Comparison of ENCODE assay signal across 8 cellular contexts in the genomic region with DNA sequence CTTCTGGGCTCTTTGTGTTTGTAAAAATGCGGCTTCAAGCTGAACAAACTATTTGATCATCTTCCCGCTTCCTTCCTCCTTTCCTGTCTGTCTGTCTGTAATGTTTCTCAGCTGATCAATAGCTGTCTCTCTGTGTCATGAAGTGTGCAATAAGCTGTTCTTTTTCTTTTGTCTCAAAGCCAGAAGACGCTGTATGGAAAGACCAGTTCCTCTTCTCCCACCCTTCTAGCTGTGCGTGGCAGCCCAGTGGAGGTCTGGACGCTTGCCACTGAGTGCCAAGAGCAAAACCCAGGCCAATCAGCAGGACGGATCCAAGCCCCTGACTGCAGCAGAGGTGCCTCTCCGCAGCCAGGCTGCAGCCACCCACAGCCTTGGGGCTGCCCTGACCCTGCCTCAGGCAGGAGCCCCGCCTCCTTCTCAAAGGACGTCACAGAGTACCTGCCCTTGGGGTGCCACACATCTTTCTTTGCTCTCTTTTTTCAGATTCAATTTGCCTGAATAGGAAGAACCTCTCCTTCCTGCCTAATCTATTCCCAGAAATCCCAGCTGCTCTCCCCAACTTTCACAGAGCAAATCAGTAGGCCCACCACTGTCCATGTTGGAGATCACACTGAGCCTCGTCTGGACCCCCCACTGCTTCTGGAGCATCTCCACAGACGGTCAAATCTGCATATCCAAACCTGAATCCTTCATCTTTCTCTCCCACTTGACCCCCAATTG. TPM values are rescaled to one million over a fixed set of nuclear protein-coding genes. Genes with fewer than 3 reads are reported as not detected.
A peak's percentile ranks its signal among the peaks of the same experiment; 100 is the strongest.
DNase-seq lines count a peak whose midpoint lies in the region; ATAC-seq and TF ChIP-seq lines count a peak whose summit lies in the region.

No MANE protein-coding gene starts in this region.

- peaks cover 0 to 78% (median 56%) of the 10 kb centered on the region in 4 donors for H3K4me1 ChIP-seq in tibial artery

- no peaks in the 10 kb centered on the region for H3K36me3 ChIP-seq in tibial artery

- POLR2A ChIA-PET in activated CD8-positive, alpha-beta T cell treated with anti-CD3 and anti-CD28 coated beads, Interleukin-2, amount 10 ng/mL, durations not matched to agents 7 days and 5 days (lab: Charles Lee) = interaction anchor here (0.6 to 3.1 kb wide), 12 partner anchors 9 to 158 kb away, joined by 3 to 33 read pairs (median 4); a partner anchor contains a TSS

- no peaks in the 10 kb centered on the region for H3K9me3 ChIP-seq in tibial artery

- peaks cover 84% of the 10 kb centered on the region for H3K4me1 Mint-ChIP-seq in activated CD8-positive, alpha-beta T cell treated with anti-CD3 and anti-CD28 coated beads, Interleukin-2, amount 10 ng/mL, durations not matched to agents 7 days and 5 days (ENCODE audit: low read depth)
- peaks cover 93% of the 10 kb centered on the region for H3K4me1 Mint-ChIP-seq in nephron progenitor cell

- H3K36me3 Mint-ChIP-seq in activated CD8-positive, alpha-beta T cell treated with anti-CD3 and anti-CD28 coated beads, Interleukin-2, amount 10 ng/mL, durations not matched to agents 7 days and 5 days (ENCODE audit: low read depth) = peaks cover 2% of the 10 kb centered on the region
- no peaks in the 10 kb centered on the region for H3K36me3 Mint-ChIP-seq in nephron progenitor cell (ENCODE audit: low read depth)

- CTCF ChIA-PET in activated CD8-positive, alpha-beta T cell treated with anti-CD3 and anti-CD28 coated beads, Interleukin-2, amount 10 ng/mL, durations not matched to agents 7 days and 5 days (lab: Charles Lee) = interaction anchor here (0.8 to 2.8 kb wide), 19 partner anchors 10 to 439 kb away, joined by 3 to 19 read pairs (median 4); a partner anchor contains a TSS

- H3K27ac ChIP-seq in tibial artery = peak overlapping the region; percentile 58 to 65

- intact Hi-C loops in tibial artery (cut with DNase I; ENCODE audit: low total_unique reads) = no loop called here

- ATAC-seq in activated CD8-positive, alpha-beta T cell treated with anti-CD3 and anti-CD28 coated beads, Interleukin-2, amount 10 ng/mL, durations not matched to agents 7 days and 5 days = peak; percentile 72
- ATAC-seq in HG03469 (IDR thresholded peaks at IDR 0.05; ENCODE audit: unreplicated experiment) = no peak

- H3K27me3 ChIP-seq in tibial artery = no peaks in the 10 kb centered on the region

- H3K27ac Mint-ChIP-seq in activated CD8-positive, alpha-beta T cell treated with anti-CD3 and anti-CD28 coated beads, Interleukin-2, amount 10 ng/mL, durations not matched to agents 7 days and 5 days = peak overlapping the region; percentile 97
- peak overlapping the region; percentile 93 for H3K27ac Mint-ChIP-seq in nephron progenitor cell

- H3K9me3 Mint-ChIP-seq in activated CD8-positive, alpha-beta T cell treated with anti-CD3 and anti-CD28 coated beads, Interleukin-2, amount 10 ng/mL, durations not matched to agents 7 days and 5 days (ENCODE audit: insufficient read depth) = no peaks in the 10 kb centered on the region
- no peaks in the 10 kb centered on the region for H3K9me3 Mint-ChIP-seq in nephron progenitor cell

- TF ChIP-seq CTCF in epithelial cell of esophagus (IDR thresholded peaks at IDR 0.05; ENCODE audit: insufficient read depth, low read depth, low read length, missing control alignments) (no peak), nephron progenitor cell (IDR thresholded peaks at IDR 0.05) (no peak), tibial artery (IDR thresholded peaks at IDR 0.05) (no peak)

- DNase-seq in C1 segment of cervical spinal cord (lab: John Stamatoyannopoulos, UW) = peak; percentile 1 to 81 (median 47)
- DNase-seq in NCI-H146 (lab: John Stamatoyannopoulos, UW) = peak; percentile 70
- peak; percentile 81 for DNase-seq in activated CD8-positive, alpha-beta T cell treated with anti-CD3 and anti-CD28 coated beads, Interleukin-2, amount 10 ng/mL, durations not matched to agents 7 days and 5 days
- peak; percentile 20 for DNase-seq in epithelial cell of esophagus (ENCODE audit: low read depth)
- DNase-seq in nephron progenitor cell = peak; percentile 33
- peak; percentile 68 to 87 for DNase-seq in tibial artery
- DNase-seq in DMS 273 treated with DMSO at 0.1 percent for 48 hours (lab: John Stamatoyannopoulos, UW) = no peak

- peak overlapping the region; percentile 79 for H3K4me3 Mint-ChIP-seq in activated CD8-positive, alpha-beta T cell treated with anti-CD3 and anti-CD28 coated beads, Interleukin-2, amount 10 ng/mL, durations not matched to agents 7 days and 5 days
- peak overlapping the region; percentile 29 for H3K4me3 Mint-ChIP-seq in nephron progenitor cell

- no peaks in the 10 kb centered on the region for H3K27me3 Mint-ChIP-seq in activated CD8-positive, alpha-beta T cell treated with anti-CD3 and anti-CD28 coated beads, Interleukin-2, amount 10 ng/mL, durations not matched to agents 7 days and 5 days (ENCODE audit: low read depth)
- no peaks in the 10 kb centered on the region for H3K27me3 Mint-ChIP-seq in nephron progenitor cell (ENCODE audit: low read depth, poor library complexity)

- no peak overlapping the region for H3K4me3 ChIP-seq in epithelial cell of esophagus (ENCODE audit: low read length)
- no peak overlapping the region for H3K4me3 ChIP-seq in tibial artery

RNA-seq across cellular contexts. Expression of a gene that starts 59.1 kb away (rescaled TPM):
- total RNA-seq in activated CD8-positive, alpha-beta T cell treated with anti-CD3 and anti-CD28 coated beads, Interleukin-2, amount 10 ng/mL, durations not matched to agents 7 days and 5 days = 1 to 10 TPM; 4.0 to 4.1 TPM
